Comparison of ENCODE assay signal across 34 cellular contexts in the genomic region with DNA sequence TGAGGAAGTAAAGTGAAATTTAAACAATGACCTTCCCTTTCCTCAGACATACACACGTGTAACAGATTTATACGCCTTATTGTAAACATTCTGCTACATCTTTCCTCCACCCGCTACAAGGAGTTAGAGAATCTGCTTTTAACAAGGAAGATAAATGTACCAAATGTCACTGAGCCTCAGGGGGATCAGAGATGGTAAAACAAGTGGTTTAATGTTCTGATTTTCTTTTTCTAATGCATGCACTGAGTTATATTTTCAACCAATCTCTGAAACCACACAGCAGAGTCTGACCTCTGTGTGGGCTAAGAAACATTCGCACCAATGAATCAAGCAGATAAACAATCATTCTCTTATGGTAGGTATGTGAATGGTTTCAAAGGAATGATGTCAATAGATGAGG.
"Had no signal": no experiment of that assay in that cellular context is flagged by ENCODE, and none has a peak within 500 bp of the region (broad histone marks: within the 10 kb centered on the region; RNA-seq: fewer than 3 reads in every experiment).

No MANE protein-coding gene starts in this region.

- H3K9me3 ChIP-seq: heart right ventricle, mucosa of descending colon, ovary, psoas muscle, sigmoid colon, stomach, thyroid gland had no signal

- H3K27me3 ChIP-seq: dorsolateral prefrontal cortex, foreskin keratinocyte, heart right ventricle, neural progenitor cell, ovary, sigmoid colon, stomach, thyroid gland had no signal

- H3K27ac ChIP-seq: dorsolateral prefrontal cortex, epithelial cell of prostate, foreskin keratinocyte, heart right ventricle, neural progenitor cell, ovary, psoas muscle, sigmoid colon, stomach, thyroid gland had no signal

- H3K9me3 Mint-ChIP-seq: endodermal cell; immature natural killer cell; memory B cell; mesothelial cell of epicardium; naive B cell; natural killer cell treated with Interleukin-12 subunit alpha and Interleukin-12 subunit beta and Interleukin-15 and Interleukin-18, amount 100 ng/mL, for 72 hours; neural progenitor cell; stimulated activated effector memory CD8-positive, alpha-beta T cell treated with anti-CD3 and anti-CD28 coated beads, Interleukin-12 subunit alpha, Interleukin-12 subunit beta, amount 100 ng/mL, for 72 hours had no signal

- H3K27ac Mint-ChIP-seq: endodermal cell; immature natural killer cell; memory B cell; mesothelial cell of epicardium; natural killer cell treated with Interleukin-12 subunit alpha and Interleukin-12 subunit beta and Interleukin-15 and Interleukin-18, amount 100 ng/mL, for 72 hours; neural progenitor cell; stimulated activated effector memory CD8-positive, alpha-beta T cell treated with anti-CD3 and anti-CD28 coated beads, Interleukin-12 subunit alpha, Interleukin-12 subunit beta, amount 100 ng/mL, for 72 hours had no signal

- H3K36me3 ChIP-seq: heart right ventricle, neural progenitor cell, ovary, sigmoid colon, stomach, thyroid gland had no signal

- H3K4me3 Mint-ChIP-seq: endodermal cell; immature natural killer cell; memory B cell; mesothelial cell of epicardium; naive B cell; natural killer cell treated with Interleukin-12 subunit alpha and Interleukin-12 subunit beta and Interleukin-15 and Interleukin-18, amount 100 ng/mL, for 72 hours; neural progenitor cell; stimulated activated effector memory CD8-positive, alpha-beta T cell treated with anti-CD3 and anti-CD28 coated beads, Interleukin-12 subunit alpha, Interleukin-12 subunit beta, amount 100 ng/mL, for 72 hours had no signal

- H3K27me3 Mint-ChIP-seq: memory B cell; natural killer cell treated with Interleukin-12 subunit alpha and Interleukin-12 subunit beta and Interleukin-15 and Interleukin-18, amount 100 ng/mL, for 72 hours had no signal

- H3K4me1 ChIP-seq: foreskin keratinocyte, heart right ventricle, neural progenitor cell, psoas muscle, sigmoid colon, stomach, thyroid gland had no signal

- H3K9ac ChIP-seq: neural progenitor cell had no signal

- H3K4me1 Mint-ChIP-seq: endodermal cell; immature natural killer cell; memory B cell; naive B cell; stimulated activated effector memory CD8-positive, alpha-beta T cell treated with anti-CD3 and anti-CD28 coated beads, Interleukin-12 subunit alpha, Interleukin-12 subunit beta, amount 100 ng/mL, for 72 hours had no signal

- H3K4me2 ChIP-seq: neural progenitor cell had no signal

- H2AFZ ChIP-seq: neural progenitor cell had no signal

- FAIRE-seq: colon, keratinocyte, urothelium cell line had no signal

- H3K4me3 ChIP-seq: dorsolateral prefrontal cortex, heart right ventricle, lung, mucosa of descending colon, neural progenitor cell, ovary, psoas muscle, sigmoid colon, stomach, thyroid gland had no signal

- ATAC-seq: esophagus mucosa; foreskin keratinocyte; heart right ventricle; left lobe of liver; mucosa of descending colon; natural killer cell treated with Interleukin-12 subunit alpha and Interleukin-12 subunit beta and Interleukin-15 and Interleukin-18, amount 100 ng/mL, for 72 hours; psoas muscle; right cardiac atrium; stimulated activated effector memory CD8-positive, alpha-beta T cell treated with anti-CD3 and anti-CD28 coated beads, Interleukin-12 subunit alpha, Interleukin-12 subunit beta, amount 100 ng/mL, for 72 hours had no signal

- DNase-seq: dorsolateral prefrontal cortex; effector CD4-positive, alpha-beta T cell; endodermal cell; foreskin keratinocyte; glutamatergic neuron; heart right ventricle; hypothalamus; immature natural killer cell; mucosa of descending colon; naive B cell; nucleus accumbens; ovary; posterior cingulate gyrus; psoas muscle; right cardiac atrium; sigmoid colon; stimulated activated CD4-positive, alpha-beta T cell treated with anti-CD3 and anti-CD28 coated beads, Interleukin-2, amount 100 ng/mL, for 24 hours; stimulated activated CD4-positive, alpha-beta T cell treated with anti-CD3 and anti-CD28 coated beads, Interleukin-4, amount 100 ng/mL, for 24 hours; stimulated activated naive CD4-positive, alpha-beta T cell treated with Interleukin-2 at 50 U/mL for 16 hours; stomach; thyroid gland; trophoblast cell had no signal

- H3K36me3 Mint-ChIP-seq: immature natural killer cell; memory B cell; mesothelial cell of epicardium; naive B cell; natural killer cell treated with Interleukin-12 subunit alpha and Interleukin-12 subunit beta and Interleukin-15 and Interleukin-18, amount 100 ng/mL, for 72 hours; neural progenitor cell; stimulated activated effector memory CD8-positive, alpha-beta T cell treated with anti-CD3 and anti-CD28 coated beads, Interleukin-12 subunit alpha, Interleukin-12 subunit beta, amount 100 ng/mL, for 72 hours had no signal
